1 cellular context compared by ENCODE assay signal in genomic region chr16:84922351-84923135, GRCh38.
TF ChIP-seq lines count a peak whose summit lies in the region.

No MANE protein-coding gene starts in this region.

TF ChIP-seq in HepG2, 621 proteins besides CTCF, POLR2A, EP300 and RAD21 (continued from another document and continues in another):
- no peak for TF ChIP-seq KDM3A (CRISPR knock-in tag; IDR thresholded peaks at IDR 0.05; ENCODE audit: low read depth)
- no peak for TF ChIP-seq ZNF407 (CRISPR knock-in tag; IDR thresholded peaks at IDR 0.05; ENCODE audit: not compliant biosample characterization)
- TF ChIP-seq RFXAP (CRISPR knock-in tag; IDR thresholded peaks at IDR 0.05; ENCODE audit: borderline replicate concordance): no peak
- TF ChIP-seq FOXP4 (CRISPR knock-in tag; IDR thresholded peaks at IDR 0.05): no peak
- no peak for TF ChIP-seq NR2F2 (IDR thresholded peaks at IDR 0.05; ENCODE audit: borderline replicate concordance, low read depth)
- TF ChIP-seq KAT8 (CRISPR knock-in tag; IDR thresholded peaks at IDR 0.05): no peak
- no peak for TF ChIP-seq ELF1 (CRISPR knock-in tag; IDR thresholded peaks at IDR 0.05)
- no peak for TF ChIP-seq SSRP1 (CRISPR knock-in tag; IDR thresholded peaks at IDR 0.05)
- no peak for TF ChIP-seq CSRNP1 (CRISPR knock-in tag; IDR thresholded peaks at IDR 0.05)
- TF ChIP-seq FOXM1 (CRISPR knock-in tag; IDR thresholded peaks at IDR 0.05): no peak
- TF ChIP-seq PTBP1 (IDR thresholded peaks at IDR 0.05; ENCODE audit: low read depth, low read length, poor library complexity, severe bottlenecking): no peak
- TF ChIP-seq TEAD3 (CRISPR knock-in tag; optimal IDR thresholded peaks at IDR 0.05; ENCODE audit: borderline replicate concordance): peak; percentile 18
- no peak for TF ChIP-seq ETV6 (CRISPR knock-in tag; conservative IDR thresholded peaks at IDR 0.05)
- TF ChIP-seq SUZ12 (IDR thresholded peaks at IDR 0.05; ENCODE audit: low read depth, low read length): no peak
- TF ChIP-seq ISL2 (CRISPR knock-in tag; IDR thresholded peaks at IDR 0.05): no peak
- no peak for TF ChIP-seq MTA3 (CRISPR knock-in tag; IDR thresholded peaks at IDR 0.05)
- no peak for TF ChIP-seq ZNF253 (CRISPR knock-in tag; IDR thresholded peaks at IDR 0.05; ENCODE audit: borderline replicate concordance)
- no peak for TF ChIP-seq CREB1 (IDR thresholded peaks at IDR 0.05)
- TF ChIP-seq CREB1 (CRISPR knock-in tag; IDR thresholded peaks at IDR 0.05): no peak
- TF ChIP-seq SP4 (CRISPR knock-in tag; IDR thresholded peaks at IDR 0.05): no peak
- TF ChIP-seq IRX3 (CRISPR knock-in tag; IDR thresholded peaks at IDR 0.05; ENCODE audit: borderline replicate concordance, low read depth): no peak
- no peak for TF ChIP-seq XRCC5 (optimal IDR thresholded peaks at IDR 0.05; ENCODE audit: low read length)
- no peak for TF ChIP-seq THAP9 (CRISPR knock-in tag; IDR thresholded peaks at IDR 0.05; ENCODE audit: borderline replicate concordance)
- TF ChIP-seq NR2F6 (IDR thresholded peaks at IDR 0.05): no peak
- TF ChIP-seq NR2F6 (CRISPR knock-in tag; IDR thresholded peaks at IDR 0.05): no peak
- TF ChIP-seq SMARCE1 (IDR thresholded peaks at IDR 0.05; ENCODE audit: borderline replicate concordance): no peak
- peak; percentile 60 for TF ChIP-seq SRSF1 (optimal IDR thresholded peaks at IDR 0.05; ENCODE audit: low read depth, low read length)
- TF ChIP-seq NBN (conservative IDR thresholded peaks at IDR 0.05): no peak
- no peak for TF ChIP-seq SMYD3 (CRISPR knock-in tag; IDR thresholded peaks at IDR 0.05)
- no peak for TF ChIP-seq POGK (CRISPR knock-in tag; conservative IDR thresholded peaks at IDR 0.05)
- TF ChIP-seq ZSCAN12 (CRISPR knock-in tag; IDR thresholded peaks at IDR 0.05): no peak
- no peak for TF ChIP-seq GATAD2A (CRISPR knock-in tag; IDR thresholded peaks at IDR 0.05)
- TF ChIP-seq ZNF503 (CRISPR knock-in tag; IDR thresholded peaks at IDR 0.05): no peak
- TF ChIP-seq RELA (CRISPR knock-in tag; IDR thresholded peaks at IDR 0.05): no peak
- TF ChIP-seq SRY (CRISPR knock-in tag; IDR thresholded peaks at IDR 0.05): no peak
- TF ChIP-seq RORA (CRISPR knock-in tag; IDR thresholded peaks at IDR 0.05): no peak
- TF ChIP-seq GPBP1L1 (CRISPR knock-in tag; IDR thresholded peaks at IDR 0.05): no peak
- no peak for TF ChIP-seq ZNF607 (CRISPR knock-in tag; IDR thresholded peaks at IDR 0.05; ENCODE audit: borderline replicate concordance)
- no peak for TF ChIP-seq ZNF256 (CRISPR knock-in tag; conservative IDR thresholded peaks at IDR 0.05)
- TF ChIP-seq FOXC1 (CRISPR knock-in tag; IDR thresholded peaks at IDR 0.05; ENCODE audit: borderline replicate concordance): no peak
- TF ChIP-seq TRIM24 (CRISPR knock-in tag; IDR thresholded peaks at IDR 0.05): no peak
- no peak for TF ChIP-seq CBX2 (IDR thresholded peaks at IDR 0.05; ENCODE audit: low read depth, low read length)
- no peak for TF ChIP-seq CBX2 (CRISPR knock-in tag; IDR thresholded peaks at IDR 0.05; ENCODE audit: low read depth)
- no peak for TF ChIP-seq ZNF275 (CRISPR knock-in tag; IDR thresholded peaks at IDR 0.05; ENCODE audit: borderline replicate concordance)
- no peak for TF ChIP-seq CBX1 (IDR thresholded peaks at IDR 0.05; ENCODE audit: low read depth)
- TF ChIP-seq HHEX (CRISPR knock-in tag; IDR thresholded peaks at IDR 0.05): no peak
- 0 out of 2 replicates have a peak, but pooled peaks have one; percentile 26 for TF ChIP-seq ZNF598 (CRISPR knock-in tag; IDR thresholded peaks at IDR 0.05; ENCODE audit: borderline replicate concordance)
- no peak for TF ChIP-seq ZNF207 (IDR thresholded peaks at IDR 0.05; ENCODE audit: borderline replicate concordance)
